In the genomic region with DNA sequence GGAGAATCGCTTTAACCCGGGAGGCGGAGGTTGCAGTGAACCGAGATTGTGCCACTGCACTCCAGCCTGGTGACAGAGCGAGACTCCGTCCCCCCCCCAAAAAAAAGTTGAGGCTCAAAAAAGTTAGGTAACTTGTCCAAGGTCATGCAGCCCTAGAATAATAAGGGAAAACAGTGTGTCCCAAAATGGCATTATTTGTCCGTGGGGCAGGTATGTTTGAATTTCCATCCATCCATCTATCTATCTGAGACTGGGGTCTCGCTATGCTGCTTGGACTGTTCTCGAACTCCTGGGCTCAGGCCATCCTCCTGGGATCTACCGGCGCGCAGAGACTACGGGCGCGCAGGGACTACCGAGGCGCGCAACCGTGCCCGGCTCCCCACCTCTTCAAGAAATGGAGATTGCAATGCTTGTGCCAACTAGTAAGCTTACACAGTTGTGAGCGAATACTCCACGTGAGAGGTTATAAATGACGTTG, we compare ENCODE assay signal across 7 cellular contexts. TPM values are rescaled to one million over a fixed set of nuclear protein-coding genes. Genes with fewer than 3 reads are reported as not detected.
DNase-seq lines count a peak whose midpoint lies in the region; ATAC-seq lines count a peak whose summit lies in the region.

No MANE protein-coding gene starts in this region.

- peaks cover 9% of the 10 kb centered on the region for H3K36me3 Mint-ChIP-seq in activated T-helper 2 cell treated with anti-CD3 and anti-CD28 coated beads, Interferon-gamma antibody, Interleukin-2, Interleukin-4, amounts not matched to agents 10 μg/mL and 5 μg/mL and 100 μg/mL, durations not matched to agents 14 hours and 24 hours and 36 hours (ENCODE audit: low read depth)

- 0 out of 2 replicates have a peak, but pooled peaks cover 1% of the 10 kb centered on the region for H3K36me3 ChIP-seq in iPS-20b (ENCODE audit: insufficient read depth, low read depth, low read length)

- no peaks in the 10 kb centered on the region for H3K27me3 Mint-ChIP-seq in activated T-helper 2 cell treated with anti-CD3 and anti-CD28 coated beads, Interferon-gamma antibody, Interleukin-2, Interleukin-4, amounts not matched to agents 10 μg/mL and 5 μg/mL and 100 μg/mL, durations not matched to agents 14 hours and 24 hours and 36 hours (ENCODE audit: low read depth)

- H3K9ac ChIP-seq in iPS-20b (ENCODE audit: low read depth, low read length): peak overlapping the region; percentile 89; the same call in 1 of the 2 replicates

- intact Hi-C loops in activated T-helper 2 cell treated with anti-CD3 and anti-CD28 coated beads, Interferon-gamma antibody, Interleukin-2, Interleukin-4, amounts not matched to agents 10 μg/mL and 5 μg/mL and 100 μg/mL, durations not matched to agents 14 hours and 24 hours and 36 hours (cut with micrococcal nuclease): loop anchor here (5.0 kb wide), 2 partner anchors 45 to 500 kb away; a partner anchor contains a TSS

- ATAC-seq in HG03097 (IDR thresholded peaks at IDR 0.05; ENCODE audit: low FRiP score, unreplicated experiment): peak; percentile 10
- ATAC-seq in HG03378 (IDR thresholded peaks at IDR 0.05; ENCODE audit: unreplicated experiment): no peak

- H3K4me1 ChIP-seq in iPS-20b (ENCODE audit: insufficient read depth, low read length): peaks cover 9% of the 10 kb centered on the region

- peaks cover 19% of the 10 kb centered on the region for H3K4me1 Mint-ChIP-seq in activated T-helper 2 cell treated with anti-CD3 and anti-CD28 coated beads, Interferon-gamma antibody, Interleukin-2, Interleukin-4, amounts not matched to agents 10 μg/mL and 5 μg/mL and 100 μg/mL, durations not matched to agents 14 hours and 24 hours and 36 hours (ENCODE audit: low read depth)

- H3K27ac Mint-ChIP-seq in activated T-helper 2 cell treated with anti-CD3 and anti-CD28 coated beads, Interferon-gamma antibody, Interleukin-2, Interleukin-4, amounts not matched to agents 10 μg/mL and 5 μg/mL and 100 μg/mL, durations not matched to agents 14 hours and 24 hours and 36 hours: peak overlapping the region; percentile 93

- peak overlapping the region; percentile 85 for H3K27ac ChIP-seq in iPS-20b (ENCODE audit: low read length)
- peak overlapping the region; percentile 88 for H3K27ac ChIP-seq in substantia nigra (ENCODE audit: low read depth, low read length, poor library complexity, severe bottlenecking)

- H3K4me3 Mint-ChIP-seq in activated T-helper 2 cell treated with anti-CD3 and anti-CD28 coated beads, Interferon-gamma antibody, Interleukin-2, Interleukin-4, amounts not matched to agents 10 μg/mL and 5 μg/mL and 100 μg/mL, durations not matched to agents 14 hours and 24 hours and 36 hours (ENCODE audit: low read depth): peak overlapping the region; percentile 91

- H3K9me3 ChIP-seq in iPS-20b (ENCODE audit: insufficient read depth, low read depth, low read length): no peaks in the 10 kb centered on the region

- H3K9me3 Mint-ChIP-seq in activated T-helper 2 cell treated with anti-CD3 and anti-CD28 coated beads, Interferon-gamma antibody, Interleukin-2, Interleukin-4, amounts not matched to agents 10 μg/mL and 5 μg/mL and 100 μg/mL, durations not matched to agents 14 hours and 24 hours and 36 hours: no peaks in the 10 kb centered on the region

- no peak for DNase-seq in activated T-helper 2 cell treated with anti-CD3 and anti-CD28 coated beads, Interferon-gamma antibody, Interleukin-2, Interleukin-4, amounts not matched to agents 10 μg/mL and 5 μg/mL and 100 μg/mL, durations not matched to agents 14 hours and 24 hours and 36 hours (ENCODE audit: low spot score)
- DNase-seq in substantia nigra (lab: John Stamatoyannopoulos, UW) (no peak), NCI-H2196 treated with DMSO at 0.1 percent for 48 hours (lab: John Stamatoyannopoulos, UW; ENCODE audit: unreplicated experiment) (no peak), iPS-NIHi11 (ENCODE audit: low spot score) (no peak)

- H3K4me3 ChIP-seq in iPS-20b (ENCODE audit: low read length): peak overlapping the region; percentile 94

- no peaks in the 10 kb centered on the region for H3K27me3 ChIP-seq in iPS-20b (ENCODE audit: insufficient read depth, low read length)

RNA-seq across cellular contexts. Expression of a gene that starts 0.4 kb away (rescaled TPM):
- total RNA-seq in activated T-helper 2 cell treated with anti-CD3 and anti-CD28 coated beads, Interferon-gamma antibody, Interleukin-2, Interleukin-4, amounts not matched to agents 10 μg/mL and 5 μg/mL and 100 μg/mL, durations not matched to agents 14 hours and 24 hours and 36 hours: 45.6 and 46.7 TPM in 2 replicates

RNA-seq across cellular contexts. Expression of a gene that starts 28.4 kb away (rescaled TPM):
- total RNA-seq in activated T-helper 2 cell treated with anti-CD3 and anti-CD28 coated beads, Interferon-gamma antibody, Interleukin-2, Interleukin-4, amounts not matched to agents 10 μg/mL and 5 μg/mL and 100 μg/mL, durations not matched to agents 14 hours and 24 hours and 36 hours: 2.1 and 2.5 TPM in 2 replicates

RNA-seq across cellular contexts. Expression of a gene that starts 50.4 kb away (rescaled TPM):
- total RNA-seq in activated T-helper 2 cell treated with anti-CD3 and anti-CD28 coated beads, Interferon-gamma antibody, Interleukin-2, Interleukin-4, amounts not matched to agents 10 μg/mL and 5 μg/mL and 100 μg/mL, durations not matched to agents 14 hours and 24 hours and 36 hours: 36.0 and 42.7 TPM in 2 replicates

RNA-seq across cellular contexts. Expression of a gene that starts 57.5 kb away (rescaled TPM):
- 11.5 and 13.2 TPM in 2 replicates for total RNA-seq in activated T-helper 2 cell treated with anti-CD3 and anti-CD28 coated beads, Interferon-gamma antibody, Interleukin-2, Interleukin-4, amounts not matched to agents 10 μg/mL and 5 μg/mL and 100 μg/mL, durations not matched to agents 14 hours and 24 hours and 36 hours
